ENCODE assay signal across 8 cellular contexts in the genomic region with DNA sequence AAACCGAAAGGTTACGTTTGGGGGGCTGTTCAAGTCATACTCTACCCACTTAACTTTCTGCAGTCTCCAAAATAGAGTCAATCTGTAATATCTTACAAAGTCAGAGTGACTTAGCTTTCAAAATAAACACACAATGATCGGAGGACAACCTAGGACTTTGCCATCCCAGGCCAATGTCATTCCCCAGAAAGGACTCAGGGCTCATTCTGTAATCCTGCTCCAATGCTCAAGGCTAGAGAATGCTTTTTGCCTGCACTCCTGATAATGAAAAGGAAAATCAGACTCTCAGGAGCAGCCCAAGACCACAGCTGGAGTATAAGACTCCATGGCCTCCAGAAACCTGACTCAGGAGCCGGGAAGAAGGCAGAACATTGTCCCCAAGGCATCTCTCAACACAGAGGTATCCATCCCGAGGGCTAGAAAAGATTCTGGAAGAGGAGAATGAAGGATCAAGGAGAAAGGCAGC. TPM values are rescaled to one million over a fixed set of nuclear protein-coding genes. Genes with fewer than 3 reads are reported as not detected.
A peak's percentile ranks its signal among the peaks of the same experiment; 100 is the strongest.
DNase-seq lines count a peak whose midpoint lies in the region; ATAC-seq, FAIRE-seq and TF ChIP-seq lines count a peak whose summit lies in the region.

No MANE protein-coding gene starts in this region.

- TF ChIP-seq CTCF in C4-2B (conservative IDR thresholded peaks at IDR 0.05) (no peak), endothelial cell of umbilical vein (IDR thresholded peaks at IDR 0.05; ENCODE audit: extremely low read depth in 1 of 2, insufficient read depth in 1 of 2, low read depth in 1 of 2, low read length in 2 of 2) (no peak)

- POLR2A ChIA-PET in endothelial cell of umbilical vein (lab: Charles Lee): no interaction called here

- H3K9me3 ChIP-seq in endothelial cell of umbilical vein (replicated peaks; ENCODE audit: control insufficient read depth, insufficient read depth, low read length): no peaks in the 10 kb centered on the region
- H3K9me3 ChIP-seq in trophoblast cell (ENCODE audit: insufficient read depth, low read depth, low read length): peaks cover 2% of the 10 kb centered on the region

- H3K4me1 ChIP-seq in endothelial cell of umbilical vein (ENCODE audit: control insufficient read depth, extremely low read depth, insufficient read depth, low read length) (peaks cover 51% of the 10 kb centered on the region), trophoblast cell (ENCODE audit: control insufficient read depth in 1 of 2, insufficient read depth in 2 of 2, low read length in 2 of 2) (peaks cover 14 to 21% of the 10 kb centered on the region in 2 experiments)

- H3K27me3 ChIP-seq in endothelial cell of umbilical vein (ENCODE audit: control insufficient read depth in 2 of 2, insufficient read depth in 2 of 2, low read length in 2 of 2): no peaks in the 10 kb centered on the region
- no peaks in the 10 kb centered on the region for H3K27me3 ChIP-seq in trophoblast cell (ENCODE audit: insufficient read depth, low read length)

- H3K36me3 ChIP-seq in endothelial cell of umbilical vein (ENCODE audit: control insufficient read depth in 2 of 2, extremely low read depth in 1 of 2, insufficient read depth in 2 of 2, low read length in 2 of 2) (no peaks in the 10 kb centered on the region), trophoblast cell (ENCODE audit: control insufficient read depth in 1 of 2, insufficient read depth in 2 of 2, low read length in 2 of 2) (no peaks in the 10 kb centered on the region)

- BruUV-seq in endothelial cell of umbilical vein (replicated peaks; lab: Mats Ljungman, UMichigan): no TSS peak

- intact Hi-C loops in endothelial cell of umbilical vein (cut with micrococcal nuclease): no loop called here

- ATAC-seq in GM18861 (IDR thresholded peaks at IDR 0.05; ENCODE audit: unreplicated experiment): no peak
- ATAC-seq in HG03469 (IDR thresholded peaks at IDR 0.05; ENCODE audit: unreplicated experiment): no peak

- CTCF ChIA-PET in endothelial cell of umbilical vein (lab: Charles Lee): interaction anchor here (0.8 kb wide), 1 partner anchor 119 kb away, joined by 3 read pairs; no protein-coding TSS in a partner anchor

- H2BK12ac ChIP-seq in trophoblast cell (ENCODE audit: low read length): peak overlapping the region; percentile 35

- H2BK120ac ChIP-seq in trophoblast cell (ENCODE audit: insufficient read depth, low read length, poor library complexity): peak overlapping the region; percentile 20

- H2AFZ ChIP-seq in endothelial cell of umbilical vein (ENCODE audit: low read depth, low read length): peak overlapping the region; percentile 66
- H2AFZ ChIP-seq in trophoblast cell (ENCODE audit: insufficient read depth, low read length, poor library complexity): no peak overlapping the region

- dilution Hi-C loops in endothelial cell of umbilical vein (cut with MboI; ENCODE audit: extremely low pct_ligation_motif_present, low sequenced_read_pairs): no loop called here

- no peak overlapping the region for H3K4ac ChIP-seq in trophoblast cell (ENCODE audit: low read depth, low read length)

- DNase-seq in RPMI7951 (ENCODE audit: low read depth) (peak; percentile 16), endothelial cell of umbilical vein (ENCODE audit: low read depth, low spot score) (no peak), trophoblast cell (no peak), GM12891 (ENCODE audit: insufficient read length, low spot score) (no peak)
- no peak for DNase-seq in stimulated activated naive CD4-positive, alpha-beta T cell treated with Interleukin-2 at 50 U/mL for 16 hours (lab: John Stamatoyannopoulos, UW)

- TF ChIP-seq POLR2A in endothelial cell of umbilical vein (IDR thresholded peaks at IDR 0.05; ENCODE audit: low read depth, low read length) (no peak), GM12891 (IDR thresholded peaks at IDR 0.05; ENCODE audit: low read depth, low read length) (no peak)

- H4K8ac ChIP-seq in trophoblast cell (ENCODE audit: low read depth, low read length): no peak overlapping the region

- H3K18ac ChIP-seq in trophoblast cell (ENCODE audit: low read length): no peak overlapping the region

- H3K79me2 ChIP-seq in endothelial cell of umbilical vein (ENCODE audit: control insufficient read depth, insufficient read depth, low read length) (no peaks in the 10 kb centered on the region), trophoblast cell (ENCODE audit: control insufficient read depth, insufficient read depth, low read length, poor library complexity) (no peaks in the 10 kb centered on the region)

- H4K20me1 ChIP-seq in endothelial cell of umbilical vein (replicated peaks; ENCODE audit: control insufficient read depth, extremely low read depth, insufficient read depth, low read length): no peaks in the 10 kb centered on the region

- H4K91ac ChIP-seq in trophoblast cell (ENCODE audit: low read depth, low read length): peak overlapping the region; percentile 29

- peaks cover 4% of the 10 kb centered on the region for H3K79me1 ChIP-seq in trophoblast cell (ENCODE audit: low read length)

- H3K9me1 ChIP-seq in endothelial cell of umbilical vein (replicated peaks; ENCODE audit: control insufficient read depth, extremely low read depth, insufficient read depth, low read length): no peaks in the 10 kb centered on the region

- FAIRE-seq in endothelial cell of umbilical vein (lab: Jason Lieb, UNC): peak; percentile 63
- no peak for FAIRE-seq in GM12891 (lab: Jason Lieb, UNC)

- WGBS in trophoblast cell (ENCODE audit: extremely low coverage, insufficient coverage, insufficient read length): no CpG with 5 or more reads among the region's 5 CpGs

- H2AK5ac ChIP-seq in trophoblast cell (ENCODE audit: low read length): no peak overlapping the region

- H3K23ac ChIP-seq in trophoblast cell (ENCODE audit: low read length): no peak overlapping the region

- H3K27ac ChIP-seq in C4-2B (peak overlapping the region; percentile 53), endothelial cell of umbilical vein (ENCODE audit: insufficient read depth, low read depth, low read length) (peak overlapping the region; percentile 5), trophoblast cell (ENCODE audit: low read depth, low read length) (no peak overlapping the region)

- no peak overlapping the region for H3K14ac ChIP-seq in trophoblast cell (ENCODE audit: low read length)

- H2BK5ac ChIP-seq in trophoblast cell (ENCODE audit: low read depth, low read length, poor library complexity): no peak overlapping the region

- H3K4me2 ChIP-seq in endothelial cell of umbilical vein (ENCODE audit: insufficient read depth, low read length): no peak overlapping the region
- H3K4me2 ChIP-seq in trophoblast cell (ENCODE audit: low read length): no peak overlapping the region

- no peak overlapping the region for H4K12ac ChIP-seq in trophoblast cell (ENCODE audit: low read depth, low read length)

- H3K9ac ChIP-seq in endothelial cell of umbilical vein (replicated peaks; ENCODE audit: extremely low read depth, insufficient read depth, low read length): no peak overlapping the region
- H3K9ac ChIP-seq in trophoblast cell (ENCODE audit: low read length): no peak overlapping the region

- H3K4me3 ChIP-seq in endothelial cell of umbilical vein (replicated peaks in 1 of 3; ENCODE audit: insufficient read depth in 1 of 3, low read depth in 1 of 3, low read length in 3 of 3) (no peak overlapping the region), trophoblast cell (ENCODE audit: low read depth, low read length) (no peak overlapping the region)

TF ChIP-seq in endothelial cell of umbilical vein, 7 proteins besides CTCF, POLR2A, EP300 and RAD21:
- TF ChIP-seq POLR2AphosphoS5 (IDR thresholded peaks at IDR 0.05; ENCODE audit: insufficient read depth, low read depth, low read length): no peak
TF ChIP-seq in endothelial cell of umbilical vein: peak in this region for 0.

TF ChIP-seq in GM12891, 5 proteins besides CTCF, POLR2A, EP300 and RAD21 (continues in another document):
- TF ChIP-seq POU2F2 (IDR thresholded peaks at IDR 0.05; ENCODE audit: low read depth, low read length): no peak

RNA-seq across cellular contexts. Expression of gene ASCC1, which starts 28.5 kb away (rescaled TPM):
- 33.3 and 40.3 TPM in 2 replicates for total RNA-seq in RPMI7951 (2014; rRNA removed; shearing (Covaris generic))
- 24.9 and 28.2 TPM in 2 replicates for total RNA-seq in endothelial cell of umbilical vein
- polyA plus RNA-seq in endothelial cell of umbilical vein: 14.9 and 16.0 TPM in 2 replicates
- polyA plus RNA-seq in endothelial cell of umbilical vein (2011; cell fraction: cytosol; rRNA removed): 19.2 and 19.8 TPM in 2 replicates
- 13.6 and 15.4 TPM in 2 replicates for polyA plus RNA-seq in endothelial cell of umbilical vein (2011; cell fraction: nucleus; rRNA removed)
- 24.8 and 28.0 TPM in 2 replicates for polyA plus RNA-seq in endothelial cell of umbilical vein (2012)
- 15.5 and 29.6 TPM in 2 replicates for polyA minus RNA-seq in endothelial cell of umbilical vein
- 30.7 TPM for polyA minus RNA-seq in endothelial cell of umbilical vein (2011; cell fraction: cytosol; rRNA and poly(A)+ RNA removed)
- polyA minus RNA-seq in endothelial cell of umbilical vein (2011; cell fraction: nucleus; rRNA and poly(A)+ RNA removed): 14.8 and 16.6 TPM in 2 replicates
- 33.6 and 35.4 TPM in 2 replicates for polyA plus RNA-seq in trophoblast cell (2013)
- 36.5 TPM for polyA plus RNA-seq in GM12891 (2012; ENCODE audit: low read depth, missing spikeins)

RNA-seq across cellular contexts. Expression of gene ANAPC16, which starts 28.8 kb away (rescaled TPM):
- 53.6 and 70.4 TPM in 2 replicates for total RNA-seq in RPMI7951 (2014; rRNA removed; shearing (Covaris generic))
- 44.2 and 44.4 TPM in 2 replicates for total RNA-seq in endothelial cell of umbilical vein
- polyA plus RNA-seq in endothelial cell of umbilical vein: 32.2 and 38.1 TPM in 2 replicates
- 43.3 and 47.2 TPM in 2 replicates for polyA plus RNA-seq in endothelial cell of umbilical vein (2011; cell fraction: cytosol; rRNA removed)
- 16.6 and 16.9 TPM in 2 replicates for polyA plus RNA-seq in endothelial cell of umbilical vein (2011; cell fraction: nucleus; rRNA removed)
- 39.8 and 46.4 TPM in 2 replicates for polyA plus RNA-seq in endothelial cell of umbilical vein (2012)
- 21.9 and 28.2 TPM in 2 replicates for polyA minus RNA-seq in endothelial cell of umbilical vein
- 20.9 TPM for polyA minus RNA-seq in endothelial cell of umbilical vein (2011; cell fraction: cytosol; rRNA and poly(A)+ RNA removed)
- 3.8 and 5.8 TPM in 2 replicates for polyA minus RNA-seq in endothelial cell of umbilical vein (2011; cell fraction: nucleus; rRNA and poly(A)+ RNA removed)
- polyA plus RNA-seq in trophoblast cell (2013): 51.1 and 52.7 TPM in 2 replicates
- 101 TPM for polyA plus RNA-seq in GM12891 (2012; ENCODE audit: low read depth, missing spikeins)

RNA-seq across cellular contexts. Expression of gene DDIT4, which starts 29.1 kb away (rescaled TPM):
- 138 and 156 TPM in 2 replicates for total RNA-seq in RPMI7951 (2014; rRNA removed; shearing (Covaris generic))
- 53.0 and 60.4 TPM in 2 replicates for total RNA-seq in endothelial cell of umbilical vein
- polyA plus RNA-seq in endothelial cell of umbilical vein: 64.2 and 65.3 TPM in 2 replicates
- polyA plus RNA-seq in endothelial cell of umbilical vein (2011; cell fraction: cytosol; rRNA removed): 36.6 and 46.9 TPM in 2 replicates
- 55.1 and 67.4 TPM in 2 replicates for polyA plus RNA-seq in endothelial cell of umbilical vein (2011; cell fraction: nucleus; rRNA removed)
- polyA plus RNA-seq in endothelial cell of umbilical vein (2012): 35.9 and 40.5 TPM in 2 replicates
- polyA minus RNA-seq in endothelial cell of umbilical vein: 64.6 and 66.6 TPM in 2 replicates
- 248 TPM for polyA minus RNA-seq in endothelial cell of umbilical vein (2011; cell fraction: cytosol; rRNA and poly(A)+ RNA removed)
- polyA minus RNA-seq in endothelial cell of umbilical vein (2011; cell fraction: nucleus; rRNA and poly(A)+ RNA removed): 57.9 and 87.9 TPM in 2 replicates
- polyA plus RNA-seq in trophoblast cell (2013): 175 and 178 TPM in 2 replicates
- polyA plus RNA-seq in GM12891 (2012; ENCODE audit: low read depth, missing spikeins): 93.2 TPM
